Comparison of ENCODE assay signal across 2 cellular contexts in the genomic region with DNA sequence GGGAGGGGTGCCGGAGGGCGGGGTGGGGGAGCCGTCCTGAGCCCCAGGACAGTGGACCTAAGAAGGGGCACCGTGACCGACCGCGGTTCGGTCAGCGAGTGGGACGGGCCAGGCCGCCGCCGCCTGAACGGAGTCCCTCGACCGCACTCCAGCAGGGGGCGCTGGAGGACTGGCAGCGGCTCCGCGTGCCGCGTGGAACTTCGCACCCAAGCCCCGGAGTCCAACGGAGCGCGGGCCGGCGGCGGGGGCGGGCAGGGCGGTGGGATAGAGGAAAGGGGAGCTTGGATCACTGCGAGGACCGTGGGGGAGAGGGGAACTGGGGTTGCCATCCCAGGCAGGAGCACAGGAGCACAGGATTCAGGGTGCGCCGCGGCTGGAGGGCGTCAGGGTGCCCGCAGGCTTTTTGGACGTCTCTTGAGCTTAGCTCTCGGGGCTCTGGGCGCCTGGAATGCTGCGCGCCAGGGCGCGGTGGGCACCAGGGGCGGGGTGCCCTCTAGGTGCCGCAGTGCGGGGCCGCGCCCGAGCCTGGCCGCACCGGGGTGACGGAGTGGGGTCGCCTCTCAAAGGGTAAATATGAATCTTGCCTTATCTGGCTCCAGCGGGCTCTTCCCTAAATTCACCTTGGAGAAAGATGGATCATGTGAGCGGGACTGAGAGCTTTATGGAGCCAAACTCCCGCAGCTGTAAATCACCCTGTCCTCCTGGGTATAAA.
A peak's percentile ranks its signal among the peaks of the same experiment; 100 is the strongest.
TF ChIP-seq lines count a peak whose summit lies in the region.

No MANE protein-coding gene starts in this region.

TF ChIP-seq in Ishikawa, 13 proteins besides CTCF, POLR2A, EP300 and RAD21:
- TF ChIP-seq, protein P1, sequence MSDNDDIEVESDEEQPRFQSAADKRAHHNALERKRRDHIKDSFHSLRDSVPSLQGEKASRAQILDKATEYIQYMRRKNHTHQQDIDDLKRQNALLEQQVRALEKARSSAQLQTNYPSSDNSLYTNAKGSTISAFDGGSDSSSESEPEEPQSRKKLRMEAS (IDR thresholded peaks at IDR 0.05): peak; percentile 99
- TF ChIP-seq, protein P2, sequence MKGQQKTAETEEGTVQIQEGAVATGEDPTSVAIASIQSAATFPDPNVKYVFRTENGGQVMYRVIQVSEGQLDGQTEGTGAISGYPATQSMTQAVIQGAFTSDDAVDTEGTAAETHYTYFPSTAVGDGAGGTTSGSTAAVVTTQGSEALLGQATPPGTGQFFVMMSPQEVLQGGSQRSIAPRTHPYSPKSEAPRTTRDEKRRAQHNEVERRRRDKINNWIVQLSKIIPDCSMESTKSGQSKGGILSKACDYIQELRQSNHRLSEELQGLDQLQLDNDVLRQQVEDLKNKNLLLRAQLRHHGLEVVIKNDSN (IDR thresholded peaks at IDR 0.05): no peak
- TF ChIP-seq ZBTB7A (IDR thresholded peaks at IDR 0.05; ENCODE audit: low read depth): peak; percentile 40; the same call in 1 of the 2 replicates

TF ChIP-seq in K562, 482 proteins besides CTCF, POLR2A, EP300 and RAD21 (continues in another document):
- TF ChIP-seq PKNOX1 (IDR thresholded peaks at IDR 0.05) (peak; percentile 74; the same call in 1 of the 2 replicates), NFIC (IDR thresholded peaks at IDR 0.05) (0 out of 2 replicates have a peak, but pooled peaks have one; percentile 20), TCF7L2 (IDR thresholded peaks at IDR 0.05; ENCODE audit: low read depth, low read length) (no peak), MCM2 (IDR thresholded peaks at IDR 0.05; ENCODE audit: low read depth) (no peak), HDAC2 (IDR thresholded peaks at IDR 0.05) (no peak), ZNF282 (CRISPR knock-in tag; IDR thresholded peaks at IDR 0.05) (0 out of 2 replicates have a peak, but pooled peaks have one; percentile 46), HINFP (tag; conservative IDR thresholded peaks at IDR 0.05; ENCODE audit: low read depth) (no peak), SAP30 (IDR thresholded peaks at IDR 0.05; ENCODE audit: borderline replicate concordance, insufficient read depth, low read depth, low read length, poor library complexity, severe bottlenecking) (no peak), ZNF232 (CRISPR knock-in tag; IDR thresholded peaks at IDR 0.05) (no peak), ZFX (CRISPR knock-in tag; IDR thresholded peaks at IDR 0.05) (peak; percentile 73), MAFF (IDR thresholded peaks at IDR 0.05; ENCODE audit: low read length) (no peak), HNRNPL (IDR thresholded peaks at IDR 0.05; ENCODE audit: low read depth, low read length) (peak; percentile 38; the same call in 1 of the 2 replicates), NFATC3 (IDR thresholded peaks at IDR 0.05) (no peak), BCOR (IDR thresholded peaks at IDR 0.05) (peak; percentile 21; the same call in 1 of the 2 replicates), ZNF12 (CRISPR knock-in tag; IDR thresholded peaks at IDR 0.05) (0 out of 2 replicates have a peak, but pooled peaks have one; percentile 27), MNT (conservative IDR thresholded peaks at IDR 0.05) (peak in 1 of 2 experiments; percentile 60; a peak in 1 of 4 replicates), ZNF644 (tag; IDR thresholded peaks at IDR 0.05; ENCODE audit: low read depth) (no peak), KLF6 (CRISPR knock-in tag; IDR thresholded peaks at IDR 0.05; ENCODE audit: borderline replicate concordance) (no peak), ELF4 (CRISPR knock-in tag; IDR thresholded peaks at IDR 0.05) (no peak), MYC (IDR thresholded peaks at IDR 0.05; ENCODE audit: low read depth, low read length) (peak; percentile 89), MYC (CRISPR knock-in tag; IDR thresholded peaks at IDR 0.05; ENCODE audit: borderline replicate concordance, low read depth) (no peak), PPARD (CRISPR knock-in tag; IDR thresholded peaks at IDR 0.05) (no peak), BRCA1 (IDR thresholded peaks at IDR 0.05) (no peak), BRCA1 (CRISPR knock-in tag; IDR thresholded peaks at IDR 0.05) (no peak), CBX3 (IDR thresholded peaks at IDR 0.05; ENCODE audit: borderline replicate concordance in 1 of 2, low read length in 2 of 2) (peak in 1 of 2 experiments; percentile 76; a peak in 1 of 3 replicates), ZNF175 (CRISPR knock-in tag; IDR thresholded peaks at IDR 0.05; ENCODE audit: low read depth) (no peak), PHTF2 (CRISPR knock-in tag; IDR thresholded peaks at IDR 0.05) (no peak), NR3C1 (CRISPR knock-in tag; IDR thresholded peaks at IDR 0.05) (no peak; the same call in 1 of the 2 replicates), ZNF212 (CRISPR knock-in tag; IDR thresholded peaks at IDR 0.05) (no peak), HIVEP1 (CRISPR knock-in tag; IDR thresholded peaks at IDR 0.05) (no peak), CC2D1A (IDR thresholded peaks at IDR 0.05) (0 out of 2 replicates have a peak, but pooled peaks have one; percentile 27), HOXB6 (CRISPR knock-in tag; IDR thresholded peaks at IDR 0.05; ENCODE audit: borderline replicate concordance) (no peak), FOSL1 (tag; conservative IDR thresholded peaks at IDR 0.05) (peak; percentile 42; the same call in 1 of the 2 replicates), GABPB1 (CRISPR knock-in tag; IDR thresholded peaks at IDR 0.05) (peak; percentile 42; the same call in 1 of the 2 replicates), NFXL1 (CRISPR knock-in tag; IDR thresholded peaks at IDR 0.05) (no peak), ZNF384 (IDR thresholded peaks at IDR 0.05; ENCODE audit: low read depth, low read length) (no peak), ZNF347 (CRISPR knock-in tag; IDR thresholded peaks at IDR 0.05; ENCODE audit: low read depth) (no peak), CXXC5 (CRISPR knock-in tag; IDR thresholded peaks at IDR 0.05) (peak; percentile 58), BMI1 (IDR thresholded peaks at IDR 0.05; ENCODE audit: low read length) (no peak), RAD51 (IDR thresholded peaks at IDR 0.05; ENCODE audit: borderline replicate concordance, low read depth) (no peak), CBX1 (IDR thresholded peaks at IDR 0.05; ENCODE audit: low read depth) (peak; percentile 75; the same call in 1 of the 2 replicates), ZNF41 (CRISPR knock-in tag; conservative IDR thresholded peaks at IDR 0.05) (no peak), MCM7 (IDR thresholded peaks at IDR 0.05) (no peak), ETS1 (conservative IDR thresholded peaks at IDR 0.05; ENCODE audit: control insufficient read depth, low read depth, low read length) (no peak)
- TF ChIP-seq, protein P2 (CRISPR knock-in tag; IDR thresholded peaks at IDR 0.05): no peak
- TF ChIP-seq, protein P3, sequence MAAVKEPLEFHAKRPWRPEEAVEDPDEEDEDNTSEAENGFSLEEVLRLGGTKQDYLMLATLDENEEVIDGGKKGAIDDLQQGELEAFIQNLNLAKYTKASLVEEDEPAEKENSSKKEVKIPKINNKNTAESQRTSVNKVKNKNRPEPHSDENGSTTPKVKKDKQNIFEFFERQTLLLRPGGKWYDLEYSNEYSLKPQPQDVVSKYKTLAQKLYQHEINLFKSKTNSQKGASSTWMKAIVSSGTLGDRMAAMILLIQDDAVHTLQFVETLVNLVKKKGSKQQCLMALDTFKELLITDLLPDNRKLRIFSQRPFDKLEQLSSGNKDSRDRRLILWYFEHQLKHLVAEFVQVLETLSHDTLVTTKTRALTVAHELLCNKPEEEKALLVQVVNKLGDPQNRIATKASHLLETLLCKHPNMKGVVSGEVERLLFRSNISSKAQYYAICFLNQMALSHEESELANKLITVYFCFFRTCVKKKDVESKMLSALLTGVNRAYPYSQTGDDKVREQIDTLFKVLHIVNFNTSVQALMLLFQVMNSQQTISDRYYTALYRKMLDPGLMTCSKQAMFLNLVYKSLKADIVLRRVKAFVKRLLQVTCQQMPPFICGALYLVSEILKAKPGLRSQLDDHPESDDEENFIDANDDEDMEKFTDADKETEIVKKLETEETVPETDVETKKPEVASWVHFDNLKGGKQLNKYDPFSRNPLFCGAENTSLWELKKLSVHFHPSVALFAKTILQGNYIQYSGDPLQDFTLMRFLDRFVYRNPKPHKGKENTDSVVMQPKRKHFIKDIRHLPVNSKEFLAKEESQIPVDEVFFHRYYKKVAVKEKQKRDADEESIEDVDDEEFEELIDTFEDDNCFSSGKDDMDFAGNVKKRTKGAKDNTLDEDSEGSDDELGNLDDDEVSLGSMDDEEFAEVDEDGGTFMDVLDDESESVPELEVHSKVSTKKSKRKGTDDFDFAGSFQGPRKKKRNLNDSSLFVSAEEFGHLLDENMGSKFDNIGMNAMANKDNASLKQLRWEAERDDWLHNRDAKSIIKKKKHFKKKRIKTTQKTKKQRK (IDR thresholded peaks at IDR 0.05; ENCODE audit: borderline replicate concordance, low read depth, low read length): no peak
- TF ChIP-seq, protein P4, sequence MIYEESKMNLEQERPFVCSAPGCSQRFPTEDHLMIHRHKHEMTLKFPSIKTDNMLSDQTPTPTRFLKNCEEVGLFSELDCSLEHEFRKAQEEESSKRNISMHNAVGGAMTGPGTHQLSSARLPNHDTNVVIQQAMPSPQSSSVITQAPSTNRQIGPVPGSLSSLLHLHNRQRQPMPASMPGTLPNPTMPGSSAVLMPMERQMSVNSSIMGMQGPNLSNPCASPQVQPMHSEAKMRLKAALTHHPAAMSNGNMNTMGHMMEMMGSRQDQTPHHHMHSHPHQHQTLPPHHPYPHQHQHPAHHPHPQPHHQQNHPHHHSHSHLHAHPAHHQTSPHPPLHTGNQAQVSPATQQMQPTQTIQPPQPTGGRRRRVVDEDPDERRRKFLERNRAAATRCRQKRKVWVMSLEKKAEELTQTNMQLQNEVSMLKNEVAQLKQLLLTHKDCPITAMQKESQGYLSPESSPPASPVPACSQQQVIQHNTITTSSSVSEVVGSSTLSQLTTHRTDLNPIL (CRISPR knock-in tag; IDR thresholded peaks at IDR 0.05): no peak
- TF ChIP-seq, protein P5, sequence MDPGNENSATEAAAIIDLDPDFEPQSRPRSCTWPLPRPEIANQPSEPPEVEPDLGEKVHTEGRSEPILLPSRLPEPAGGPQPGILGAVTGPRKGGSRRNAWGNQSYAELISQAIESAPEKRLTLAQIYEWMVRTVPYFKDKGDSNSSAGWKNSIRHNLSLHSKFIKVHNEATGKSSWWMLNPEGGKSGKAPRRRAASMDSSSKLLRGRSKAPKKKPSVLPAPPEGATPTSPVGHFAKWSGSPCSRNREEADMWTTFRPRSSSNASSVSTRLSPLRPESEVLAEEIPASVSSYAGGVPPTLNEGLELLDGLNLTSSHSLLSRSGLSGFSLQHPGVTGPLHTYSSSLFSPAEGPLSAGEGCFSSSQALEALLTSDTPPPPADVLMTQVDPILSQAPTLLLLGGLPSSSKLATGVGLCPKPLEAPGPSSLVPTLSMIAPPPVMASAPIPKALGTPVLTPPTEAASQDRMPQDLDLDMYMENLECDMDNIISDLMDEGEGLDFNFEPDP (CRISPR knock-in tag; IDR thresholded peaks at IDR 0.05): no peak
- TF ChIP-seq, protein P6, sequence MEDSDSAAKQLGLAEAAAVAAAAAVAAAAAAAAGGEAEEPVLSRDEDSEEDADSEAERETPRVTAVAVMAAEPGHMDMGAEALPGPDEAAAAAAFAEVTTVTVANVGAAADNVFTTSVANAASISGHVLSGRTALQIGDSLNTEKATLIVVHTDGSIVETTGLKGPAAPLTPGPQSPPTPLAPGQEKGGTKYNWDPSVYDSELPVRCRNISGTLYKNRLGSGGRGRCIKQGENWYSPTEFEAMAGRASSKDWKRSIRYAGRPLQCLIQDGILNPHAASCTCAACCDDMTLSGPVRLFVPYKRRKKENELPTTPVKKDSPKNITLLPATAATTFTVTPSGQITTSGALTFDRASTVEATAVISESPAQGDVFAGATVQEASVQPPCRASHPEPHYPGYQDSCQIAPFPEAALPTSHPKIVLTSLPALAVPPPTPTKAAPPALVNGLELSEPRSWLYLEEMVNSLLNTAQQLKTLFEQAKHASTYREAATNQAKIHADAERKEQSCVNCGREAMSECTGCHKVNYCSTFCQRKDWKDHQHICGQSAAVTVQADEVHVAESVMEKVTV (CRISPR knock-in tag; IDR thresholded peaks at IDR 0.05): peak; percentile 74
